Comparison of ENCODE assay signal across 23 cellular contexts in genomic region chr16:49544828-49545227, GRCh38.
DNase-seq lines count a peak whose midpoint lies in the region; ATAC-seq and TF ChIP-seq lines count a peak whose summit lies in the region.
"Had no signal": no experiment of that assay in that cellular context is flagged by ENCODE, and none has a peak within 500 bp of the region (broad histone marks: within the 10 kb centered on the region; RNA-seq: fewer than 3 reads in every experiment).

No MANE protein-coding gene starts in this region.

- ATAC-seq in IMR-90 (ENCODE audit: low read depth) (no peak), GM18873 (IDR thresholded peaks at IDR 0.05; ENCODE audit: low FRiP score, unreplicated experiment) (no peak)
- ATAC-seq: A549 had no signal

- no peak overlapping the region for H2BK20ac ChIP-seq in IMR-90 (ENCODE audit: low read depth, low read length)

- H4K20me1 ChIP-seq in IMR-90 (ENCODE audit: insufficient read depth, low read length) (no peaks in the 10 kb centered on the region), osteoblast (ENCODE audit: insufficient read depth, low read length) (peaks cover 8% of the 10 kb centered on the region)

- H3K4me3 Mint-ChIP-seq in glutamatergic neuron (ENCODE audit: unreplicated experiment) = no peak overlapping the region
- H3K4me3 Mint-ChIP-seq: CD14-positive monocyte; CD4-positive, alpha-beta T cell had no signal

- H3K79me1 ChIP-seq in IMR-90 (ENCODE audit: low read depth in 1 of 2, low read length in 2 of 2) = no peaks in the 10 kb centered on the region

- in situ Hi-C loops in IMR-90 (cut with MboI; ENCODE audit: low sequenced_read_pairs) = no loop called here

- H2AK5ac ChIP-seq in IMR-90 (ENCODE audit: low read depth, low read length) = no peak overlapping the region

- H3K27ac Mint-ChIP-seq in glutamatergic neuron (ENCODE audit: unreplicated experiment) = peak overlapping the region; percentile 28
- H3K27ac Mint-ChIP-seq: CD14-positive monocyte; CD4-positive, alpha-beta T cell had no signal

- no peak overlapping the region for H3K23ac ChIP-seq in IMR-90 (ENCODE audit: low read depth, low read length)

- dilution Hi-C loops in IMR-90 (cut with HindIII; ENCODE audit: low sequenced_read_pairs, unreplicated experiment) = no loop called here

- no peaks in the 10 kb centered on the region for H3K9me1 ChIP-seq in IMR-90 (ENCODE audit: insufficient read depth, low read length)

- H3K36me3 Mint-ChIP-seq in glutamatergic neuron (ENCODE audit: unreplicated experiment) = no peaks in the 10 kb centered on the region
- H3K36me3 Mint-ChIP-seq: CD14-positive monocyte had no signal

- H4K8ac ChIP-seq in IMR-90 (ENCODE audit: low read depth in 2 of 2, low read length in 2 of 2) = no peak overlapping the region

- H3K27me3 ChIP-seq in IMR-90 (ENCODE audit: control insufficient read depth, insufficient read depth, low read length) (peaks cover 6% of the 10 kb centered on the region), osteoblast (ENCODE audit: insufficient read depth, low read length) (no peaks in the 10 kb centered on the region), vagina (no peaks in the 10 kb centered on the region), tibial nerve (no peaks in the 10 kb centered on the region)
- H3K27me3 ChIP-seq: BE2C; BLaER1 treated with 17β-estradiol and CSF1 and Interleukin-3, amounts not matched to agents 10 nM and 100 nM had no signal

- POLR2A ChIA-PET in IMR-90 (lab: Charles Lee; ENCODE audit: unreplicated experiment) = no interaction called here

- H3K4me2 ChIP-seq in IMR-90 (ENCODE audit: low read depth, low read length) (no peak overlapping the region), osteoblast (ENCODE audit: insufficient read depth, low read length) (no peak overlapping the region)
- H3K4me2 ChIP-seq: A549; BLaER1 treated with 17β-estradiol and CSF1 and Interleukin-3, amounts not matched to agents 10 nM and 100 nM had no signal

- CTCF ChIA-PET in IMR-90 (lab: Yijun Ruan, JAX) = interaction anchor here (1.2 kb wide), 1 partner anchor 12 kb away, joined by 3 read pairs; no protein-coding TSS in a partner anchor

- no peak overlapping the region for H3K14ac ChIP-seq in IMR-90 (replicated peaks; ENCODE audit: low read depth, low read length)

- WGBS in IMR-90 (ENCODE audit: extremely low coverage in 2 of 2, insufficient read length in 1 of 2), 2 experiments = 60% methylated on average over 1 of the region's 10 CpGs; no CpG with 5 or more reads in 1 of the 2 experiments
- 92 to 95% methylated on average over 10 of the region's 10 CpGs for WGBS in tibial nerve, 2 donors

- no TSS peak for BruUV-seq in IMR-90 (replicated peaks; lab: Mats Ljungman, UMichigan)

- no peak overlapping the region for H2AK9ac ChIP-seq in IMR-90 (replicated peaks; ENCODE audit: low read depth, low read length, poor library complexity)

- no peak overlapping the region for H2BK120ac ChIP-seq in IMR-90 (ENCODE audit: low read depth, low read length)

- peaks cover 30% of the 10 kb centered on the region for H3K27me3 Mint-ChIP-seq in glutamatergic neuron (ENCODE audit: unreplicated experiment)
- H3K27me3 Mint-ChIP-seq: CD4-positive, alpha-beta T cell had no signal

- H2BK15ac ChIP-seq in IMR-90 (ENCODE audit: low read depth, low read length) = no peak overlapping the region

- H4K5ac ChIP-seq in IMR-90 (ENCODE audit: low read depth, low read length) = no peak overlapping the region

- no peaks in the 10 kb centered on the region for H3K4me1 ChIP-seq in IMR-90 (ENCODE audit: control insufficient read depth, insufficient read depth, low read length)
- no peaks in the 10 kb centered on the region for H3K4me1 ChIP-seq in osteoblast (ENCODE audit: insufficient read depth, low read length)
- H3K4me1 ChIP-seq in vagina = peaks cover 36% of the 10 kb centered on the region
- peaks cover 0 to 27% (median 3%) of the 10 kb centered on the region in 4 donors for H3K4me1 ChIP-seq in tibial nerve

- no peak for TF ChIP-seq EP300 in tibial nerve (IDR thresholded peaks at IDR 0.05)

- DNase-seq in IMR-90 (no peak), glutamatergic neuron (no peak), osteoblast (ENCODE audit: insufficient read length, low spot score, missing footprints) (peak; percentile 58), vagina (ENCODE audit: extremely low spot score in 2 of 2) (no peak), tibial nerve (ENCODE audit: low spot score in 2 of 2) (no peak), cerebellar cortex (ENCODE audit: low spot score) (no peak)
- DNase-seq: 8988T; ACHN; AML-193; BE2C; Calu3; CD4-positive, alpha-beta T cell; COR-L47; DMS53; DMS79 treated with DMSO at 0.1 percent for 48 hours; GF-D8; GOT3; H7; HCEC 1CT had no signal

- no peak overlapping the region for H2BK5ac ChIP-seq in IMR-90 (ENCODE audit: low read depth, low read length, poor library complexity, severe bottlenecking)

- H3K4me3 ChIP-seq in IMR-90 (ENCODE audit: insufficient read depth, low read depth, low read length) (no peak overlapping the region), osteoblast (ENCODE audit: insufficient read depth, low read length) (no peak overlapping the region), vagina (no peak overlapping the region), tibial nerve (no peak overlapping the region)
- H3K4me3 ChIP-seq: A549; BLaER1 treated with 17β-estradiol and CSF1 and Interleukin-3, amounts not matched to agents 10 nM and 100 nM had no signal

- TF ChIP-seq CTCF in IMR-90 (conservative IDR thresholded peaks at IDR 0.05; ENCODE audit: low read depth, low read length) (no peak), glutamatergic neuron (IDR thresholded peaks at IDR 0.05; ENCODE audit: partially characterized antibody, unreplicated experiment) (no peak), osteoblast (IDR thresholded peaks at IDR 0.05; ENCODE audit: extremely low read depth, low read depth, low read length) (no peak), vagina (IDR thresholded peaks at IDR 0.05) (no peak), tibial nerve (IDR thresholded peaks at IDR 0.05) (no peak)

- H2AFZ ChIP-seq in IMR-90 (replicated peaks; ENCODE audit: low read length, poor library complexity) (peak overlapping the region; percentile 24), osteoblast (ENCODE audit: low read length) (no peak overlapping the region)

- H3K56ac ChIP-seq in IMR-90 (ENCODE audit: extremely low read depth, insufficient read depth, low read length) = no peak overlapping the region

- H3K9me3 ChIP-seq in IMR-90 (ENCODE audit: control insufficient read depth, insufficient read depth, low read length) = no peaks in the 10 kb centered on the region
- no peaks in the 10 kb centered on the region for H3K9me3 ChIP-seq in osteoblast (ENCODE audit: low read depth, low read length)
- H3K9me3 ChIP-seq in vagina = no peaks in the 10 kb centered on the region
- no peaks in the 10 kb centered on the region for H3K9me3 ChIP-seq in tibial nerve
- H3K9me3 ChIP-seq: A549, BE2C had no signal

- no peak overlapping the region for H3K9ac ChIP-seq in IMR-90 (ENCODE audit: low read depth, low read length)
- H3K9ac ChIP-seq: BLaER1 treated with 17β-estradiol and CSF1 and Interleukin-3, amounts not matched to agents 10 nM and 100 nM had no signal

- H3K27ac ChIP-seq in IMR-90 (ENCODE audit: insufficient read depth, low read length) (no peak overlapping the region), osteoblast (ENCODE audit: low read depth, low read length) (no peak overlapping the region), vagina (peak overlapping the region; percentile 69), tibial nerve (peak overlapping the region in 1 of 4 donors; percentile 40)
- H3K27ac ChIP-seq: A549; BLaER1 treated with 17β-estradiol and CSF1 and Interleukin-3, amounts not matched to agents 10 nM and 100 nM had no signal

- H4K91ac ChIP-seq in IMR-90 (ENCODE audit: insufficient read depth, low read depth, low read length) = no peak overlapping the region

- no peaks in the 10 kb centered on the region for H3K36me3 ChIP-seq in IMR-90 (ENCODE audit: control insufficient read depth, insufficient read depth, low read length)
- no peaks in the 10 kb centered on the region for H3K36me3 ChIP-seq in osteoblast (ENCODE audit: insufficient read depth, low read length)
- no peaks in the 10 kb centered on the region for H3K36me3 ChIP-seq in vagina
- H3K36me3 ChIP-seq in tibial nerve = no peaks in the 10 kb centered on the region
- H3K36me3 ChIP-seq: BE2C had no signal

- H3K4ac ChIP-seq in IMR-90 (ENCODE audit: low read depth, low read length) = no peak overlapping the region

- intact Hi-C loops in IMR-90 (cut with micrococcal nuclease) (no loop called here), vagina (cut with DNase I) (no loop called here)

- peaks cover 40% of the 10 kb centered on the region for H3K9me3 Mint-ChIP-seq in glutamatergic neuron (ENCODE audit: unreplicated experiment)
- H3K9me3 Mint-ChIP-seq: CD4-positive, alpha-beta T cell had no signal

- peaks cover 75% of the 10 kb centered on the region for H3K4me1 Mint-ChIP-seq in glutamatergic neuron (ENCODE audit: low read depth, unreplicated experiment)
- H3K4me1 Mint-ChIP-seq: CD14-positive monocyte had no signal

- TF ChIP-seq RAD21 in IMR-90 (IDR thresholded peaks at IDR 0.05; ENCODE audit: low read length) = no peak

- no peak overlapping the region for H3K18ac ChIP-seq in IMR-90 (ENCODE audit: low read depth, low read length)

- TF ChIP-seq POLR2A in IMR-90 (IDR thresholded peaks at IDR 0.05; ENCODE audit: low read depth, low read length) (no peak), vagina (IDR thresholded peaks at IDR 0.05) (no peak), tibial nerve (IDR thresholded peaks at IDR 0.05) (no peak)

- H3K79me2 ChIP-seq in osteoblast (ENCODE audit: insufficient read depth, low read length) = no peaks in the 10 kb centered on the region

TF ChIP-seq in IMR-90, 13 proteins besides CTCF, POLR2A, EP300 and RAD21 (continues in another document):
- TF ChIP-seq CHD1 (IDR thresholded peaks at IDR 0.05; ENCODE audit: low read depth, low read length) (no peak), NFE2L2 (IDR thresholded peaks at IDR 0.05; ENCODE audit: low read depth, low read length) (no peak), MAFK (IDR thresholded peaks at IDR 0.05; ENCODE audit: low read depth, low read length) (no peak), MXI1 (IDR thresholded peaks at IDR 0.05; ENCODE audit: borderline replicate concordance, low read depth, low read length) (no peak), FOS (IDR thresholded peaks at IDR 0.05; ENCODE audit: low read depth, low read length) (no peak), RFX5 (IDR thresholded peaks at IDR 0.05; ENCODE audit: low read depth, low read length) (no peak), USF2 (IDR thresholded peaks at IDR 0.05; ENCODE audit: low read depth, low read length) (no peak), RCOR1 (IDR thresholded peaks at IDR 0.05; ENCODE audit: insufficient replicate concordance, low read length) (no peak), BHLHE40 (IDR thresholded peaks at IDR 0.05; ENCODE audit: low read depth, low read length) (no peak)
